In genomic region chrX:16785247-16786138, GRCh38 we compare ENCODE assay signal across 8 cellular contexts. TPM values are rescaled to one million over a fixed set of nuclear protein-coding genes. Genes with fewer than 3 reads are reported as not detected.
DNase-seq lines count a peak whose midpoint lies in the region; ATAC-seq and TF ChIP-seq lines count a peak whose summit lies in the region.

No MANE protein-coding gene starts in this region.

- H3K27me3 ChIP-seq in kidney epithelial cell (ENCODE audit: control insufficient read depth, insufficient read depth, low read length), result no peaks in the 10 kb centered on the region

- peaks cover 10% of the 10 kb centered on the region for H3K4me1 Mint-ChIP-seq in activated naive CD8-positive, alpha-beta T cell treated with anti-CD3 and anti-CD28 coated beads for 36 hours
- peaks cover 12% of the 10 kb centered on the region for H3K4me1 Mint-ChIP-seq in stimulated activated naive CD8-positive, alpha-beta T cell treated with anti-CD3 and anti-CD28 coated beads, Interleukin-15, Interleukin-2, amounts not matched to agents 100 ng/mL and 50 ng/mL, for 24 hours (ENCODE audit: low read depth)

- H3K9me3 Mint-ChIP-seq in activated naive CD8-positive, alpha-beta T cell treated with anti-CD3 and anti-CD28 coated beads for 36 hours, result no peaks in the 10 kb centered on the region
- no peaks in the 10 kb centered on the region for H3K9me3 Mint-ChIP-seq in stimulated activated naive CD8-positive, alpha-beta T cell treated with anti-CD3 and anti-CD28 coated beads, Interleukin-15, Interleukin-2, amounts not matched to agents 100 ng/mL and 50 ng/mL, for 24 hours

- ATAC-seq in HG02642 (IDR thresholded peaks at IDR 0.05; ENCODE audit: poor library complexity, unreplicated experiment), result no peak

- peak; percentile 19 for DNase-seq in stimulated activated CD4-positive, alpha-beta T cell treated with anti-CD3 and anti-CD28 coated beads, Interleukin-2, amount 100 ng/mL, for 24 hours
- DNase-seq in stimulated activated CD4-positive, alpha-beta T cell treated with anti-CD3 and anti-CD28 coated beads, Interleukin-12 subunit alpha, Interleukin-12 subunit beta, amount 100 ng/mL, for 4 hours, result no peak
- DNase-seq in activated naive CD8-positive, alpha-beta T cell treated with anti-CD3 and anti-CD28 coated beads for 36 hours, result peak; percentile 2
- no peak for DNase-seq in kidney epithelial cell (ENCODE audit: low read depth)
- no peak for DNase-seq in COLO829 (ENCODE audit: low spot score)
- DNase-seq in GM19240 (ENCODE audit: insufficient read length, low spot score), result no peak

- H3K4me3 Mint-ChIP-seq in activated naive CD8-positive, alpha-beta T cell treated with anti-CD3 and anti-CD28 coated beads for 36 hours, result peak overlapping the region; percentile 87
- H3K4me3 Mint-ChIP-seq in stimulated activated naive CD8-positive, alpha-beta T cell treated with anti-CD3 and anti-CD28 coated beads, Interleukin-15, Interleukin-2, amounts not matched to agents 100 ng/mL and 50 ng/mL, for 24 hours, result peak overlapping the region; percentile 91

- peak overlapping the region; percentile 80 for H3K27ac Mint-ChIP-seq in activated naive CD8-positive, alpha-beta T cell treated with anti-CD3 and anti-CD28 coated beads for 36 hours
- peak overlapping the region; percentile 92 for H3K27ac Mint-ChIP-seq in stimulated activated naive CD8-positive, alpha-beta T cell treated with anti-CD3 and anti-CD28 coated beads, Interleukin-15, Interleukin-2, amounts not matched to agents 100 ng/mL and 50 ng/mL, for 24 hours

- H3K36me3 Mint-ChIP-seq in activated naive CD8-positive, alpha-beta T cell treated with anti-CD3 and anti-CD28 coated beads for 36 hours, result peaks cover 6% of the 10 kb centered on the region
- peaks cover 6% of the 10 kb centered on the region for H3K36me3 Mint-ChIP-seq in stimulated activated naive CD8-positive, alpha-beta T cell treated with anti-CD3 and anti-CD28 coated beads, Interleukin-15, Interleukin-2, amounts not matched to agents 100 ng/mL and 50 ng/mL, for 24 hours (ENCODE audit: low read depth)

- H3K27me3 Mint-ChIP-seq in activated naive CD8-positive, alpha-beta T cell treated with anti-CD3 and anti-CD28 coated beads for 36 hours, result no peaks in the 10 kb centered on the region
- no peaks in the 10 kb centered on the region for H3K27me3 Mint-ChIP-seq in stimulated activated naive CD8-positive, alpha-beta T cell treated with anti-CD3 and anti-CD28 coated beads, Interleukin-15, Interleukin-2, amounts not matched to agents 100 ng/mL and 50 ng/mL, for 24 hours

- peak overlapping the region; percentile 55 for H3K4me3 ChIP-seq in kidney epithelial cell (ENCODE audit: low read depth, low read length)

- no peaks in the 10 kb centered on the region for H3K36me3 ChIP-seq in kidney epithelial cell (ENCODE audit: control insufficient read depth, insufficient read depth, low read length)

- no peak for TF ChIP-seq CTCF in kidney epithelial cell (IDR thresholded peaks at IDR 0.05; ENCODE audit: insufficient read depth, low read length, poor library complexity, severe bottlenecking)

RNA-seq across cellular contexts. Expression of gene TXLNG, which starts 0.8 kb away (rescaled TPM):
- total RNA-seq in activated naive CD8-positive, alpha-beta T cell treated with anti-CD3 and anti-CD28 coated beads for 36 hours, result 10 to 100 TPM; 27.5 to 28.1 TPM
- total RNA-seq in kidney epithelial cell, result 10.5 and 10.9 TPM in 2 replicates

Comparison
In these comparisons a context has a peak if more than half of its experiments do, and no peak if none do; other contexts are left out.
1. DNase-seq: peak in stimulated activated CD4-positive, alpha-beta T cell treated with anti-CD3 and anti-CD28 coated beads, Interleukin-2, amount 100 ng/mL, for 24 hours (2 of 2) and activated naive CD8-positive, alpha-beta T cell treated with anti-CD3 and anti-CD28 coated beads for 36 hours (single experiment); none in stimulated activated CD4-positive, alpha-beta T cell treated with anti-CD3 and anti-CD28 coated beads, Interleukin-12 subunit alpha, Interleukin-12 subunit beta, amount 100 ng/mL, for 4 hours (single experiment), kidney epithelial cell (single experiment), COLO829 (single experiment) and GM19240 (single experiment).